1 cellular context compared by ENCODE assay signal in genomic region chr11:113875414-113876073, GRCh38.
TF ChIP-seq lines count a peak whose summit lies in the region.

A gene with protein sequence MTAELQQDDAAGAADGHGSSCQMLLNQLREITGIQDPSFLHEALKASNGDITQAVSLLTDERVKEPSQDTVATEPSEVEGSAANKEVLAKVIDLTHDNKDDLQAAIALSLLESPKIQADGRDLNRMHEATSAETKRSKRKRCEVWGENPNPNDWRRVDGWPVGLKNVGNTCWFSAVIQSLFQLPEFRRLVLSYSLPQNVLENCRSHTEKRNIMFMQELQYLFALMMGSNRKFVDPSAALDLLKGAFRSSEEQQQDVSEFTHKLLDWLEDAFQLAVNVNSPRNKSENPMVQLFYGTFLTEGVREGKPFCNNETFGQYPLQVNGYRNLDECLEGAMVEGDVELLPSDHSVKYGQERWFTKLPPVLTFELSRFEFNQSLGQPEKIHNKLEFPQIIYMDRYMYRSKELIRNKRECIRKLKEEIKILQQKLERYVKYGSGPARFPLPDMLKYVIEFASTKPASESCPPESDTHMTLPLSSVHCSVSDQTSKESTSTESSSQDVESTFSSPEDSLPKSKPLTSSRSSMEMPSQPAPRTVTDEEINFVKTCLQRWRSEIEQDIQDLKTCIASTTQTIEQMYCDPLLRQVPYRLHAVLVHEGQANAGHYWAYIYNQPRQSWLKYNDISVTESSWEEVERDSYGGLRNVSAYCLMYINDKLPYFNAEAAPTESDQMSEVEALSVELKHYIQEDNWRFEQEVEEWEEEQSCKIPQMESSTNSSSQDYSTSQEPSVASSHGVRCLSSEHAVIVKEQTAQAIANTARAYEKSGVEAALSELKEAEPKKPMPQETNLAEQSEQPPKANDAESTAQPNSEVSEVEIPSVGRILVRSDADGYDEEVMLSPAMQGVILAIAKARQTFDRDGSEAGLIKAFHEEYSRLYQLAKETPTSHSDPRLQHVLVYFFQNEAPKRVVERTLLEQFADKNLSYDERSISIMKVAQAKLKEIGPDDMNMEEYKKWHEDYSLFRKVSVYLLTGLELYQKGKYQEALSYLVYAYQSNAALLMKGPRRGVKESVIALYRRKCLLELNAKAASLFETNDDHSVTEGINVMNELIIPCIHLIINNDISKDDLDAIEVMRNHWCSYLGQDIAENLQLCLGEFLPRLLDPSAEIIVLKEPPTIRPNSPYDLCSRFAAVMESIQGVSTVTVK (minus strand): TSS chr11:113875572. CDS start chr11:113875501, 71 bp downstream.

TF ChIP-seq in HepG2, 621 proteins besides CTCF, POLR2A, EP300 and RAD21 (continued from another document and continues in another):
- TF ChIP-seq LRRFIP1 (CRISPR knock-in tag; conservative IDR thresholded peaks at IDR 0.05) (no peak), ZMYM2 (CRISPR knock-in tag; IDR thresholded peaks at IDR 0.05) (no peak), NCOA2 (CRISPR knock-in tag; IDR thresholded peaks at IDR 0.05) (0 out of 2 replicates have a peak, but pooled peaks have one; percentile 19), ZNF546 (CRISPR knock-in tag; conservative IDR thresholded peaks at IDR 0.05) (no peak), ZFP91 (CRISPR knock-in tag; IDR thresholded peaks at IDR 0.05; ENCODE audit: borderline replicate concordance) (peak; percentile 63), HNRNPH1 (optimal IDR thresholded peaks at IDR 0.05; ENCODE audit: low read depth, low read length) (no peak), HDAC6 (IDR thresholded peaks at IDR 0.05; ENCODE audit: low read depth, low read length) (no peak), ZNF674 (CRISPR knock-in tag; IDR thresholded peaks at IDR 0.05; ENCODE audit: low read depth) (no peak), ZNF792 (CRISPR knock-in tag; IDR thresholded peaks at IDR 0.05) (peak; percentile 51; the same call in 1 of the 2 replicates), TFAP4 (IDR thresholded peaks at IDR 0.05; ENCODE audit: borderline replicate concordance, low read depth) (peak; percentile 86; the same call in 1 of the 2 replicates), GATA4 (IDR thresholded peaks at IDR 0.05; ENCODE audit: borderline replicate concordance, low read depth) (peak; percentile 77; the same call in 1 of the 2 replicates), ZFP36L1 (CRISPR knock-in tag; IDR thresholded peaks at IDR 0.05) (0 out of 2 replicates have a peak, but pooled peaks have one; percentile 48), TARDBP (CRISPR knock-in tag; IDR thresholded peaks at IDR 0.05) (peak; percentile 46; the same call in 1 of the 2 replicates), UBTF (CRISPR knock-in tag; IDR thresholded peaks at IDR 0.05) (peak; percentile 40; the same call in 1 of the 2 replicates), KAT2B (IDR thresholded peaks at IDR 0.05; ENCODE audit: borderline replicate concordance, low read depth, low read length) (no peak), TEAD3 (CRISPR knock-in tag; optimal IDR thresholded peaks at IDR 0.05; ENCODE audit: borderline replicate concordance) (peak; percentile 76), ZNF572 (CRISPR knock-in tag; IDR thresholded peaks at IDR 0.05) (no peak), GABPA (IDR thresholded peaks at IDR 0.05; ENCODE audit: low read depth, low read length) (no peak), GABPA (CRISPR knock-in tag; IDR thresholded peaks at IDR 0.05; ENCODE audit: low read depth) (no peak), MTERF4 (CRISPR knock-in tag; IDR thresholded peaks at IDR 0.05) (peak; percentile 83; the same call in 1 of the 2 replicates), GATAD2A (CRISPR knock-in tag; IDR thresholded peaks at IDR 0.05) (peak; percentile 23; the same call in 1 of the 2 replicates), HOXA5 (CRISPR knock-in tag; IDR thresholded peaks at IDR 0.05) (peak; percentile 65; the same call in 1 of the 2 replicates), ZNF652 (CRISPR knock-in tag; IDR thresholded peaks at IDR 0.05; ENCODE audit: borderline replicate concordance, low read depth) (no peak), ZGPAT (CRISPR knock-in tag; IDR thresholded peaks at IDR 0.05) (peak; percentile 76), NONO (IDR thresholded peaks at IDR 0.05) (no peak), NONO (CRISPR knock-in tag; conservative IDR thresholded peaks at IDR 0.05) (peak; percentile 48; the same call in 1 of the 2 replicates), ZNF510 (CRISPR knock-in tag; IDR thresholded peaks at IDR 0.05; ENCODE audit: low read depth) (0 out of 2 replicates have a peak, but pooled peaks have one; percentile 38), SNAI1 (CRISPR knock-in tag; IDR thresholded peaks at IDR 0.05; ENCODE audit: borderline replicate concordance) (no peak), ZNF264 (CRISPR knock-in tag; IDR thresholded peaks at IDR 0.05) (0 out of 2 replicates have a peak, but pooled peaks have one; percentile 40), SALL1 (CRISPR knock-in tag; IDR thresholded peaks at IDR 0.05) (peak; percentile 66; the same call in 1 of the 2 replicates), MXI1 (IDR thresholded peaks at IDR 0.05; ENCODE audit: borderline replicate concordance, low read depth, low read length) (peak; percentile 61; the same call in 1 of the 3 replicates), BCL6 (CRISPR knock-in tag; IDR thresholded peaks at IDR 0.05) (peak; percentile 45; the same call in 1 of the 2 replicates), MLX (CRISPR knock-in tag; IDR thresholded peaks at IDR 0.05) (peak; percentile 98), TCF12 (IDR thresholded peaks at IDR 0.05) (no peak), TCF12 (CRISPR knock-in tag; IDR thresholded peaks at IDR 0.05) (0 out of 2 replicates have a peak, but pooled peaks have one; percentile 74), RCOR2 (CRISPR knock-in tag; IDR thresholded peaks at IDR 0.05) (0 out of 2 replicates have a peak, but pooled peaks have one; percentile 24), CSRNP1 (CRISPR knock-in tag; IDR thresholded peaks at IDR 0.05) (peak; percentile 73; the same call in 1 of the 2 replicates), ZNF362 (CRISPR knock-in tag; IDR thresholded peaks at IDR 0.05; ENCODE audit: borderline replicate concordance) (no peak)
- TF ChIP-seq, protein P1, sequence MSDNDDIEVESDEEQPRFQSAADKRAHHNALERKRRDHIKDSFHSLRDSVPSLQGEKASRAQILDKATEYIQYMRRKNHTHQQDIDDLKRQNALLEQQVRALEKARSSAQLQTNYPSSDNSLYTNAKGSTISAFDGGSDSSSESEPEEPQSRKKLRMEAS (IDR thresholded peaks at IDR 0.05), result peak; percentile 71
- TF ChIP-seq, protein P2, sequence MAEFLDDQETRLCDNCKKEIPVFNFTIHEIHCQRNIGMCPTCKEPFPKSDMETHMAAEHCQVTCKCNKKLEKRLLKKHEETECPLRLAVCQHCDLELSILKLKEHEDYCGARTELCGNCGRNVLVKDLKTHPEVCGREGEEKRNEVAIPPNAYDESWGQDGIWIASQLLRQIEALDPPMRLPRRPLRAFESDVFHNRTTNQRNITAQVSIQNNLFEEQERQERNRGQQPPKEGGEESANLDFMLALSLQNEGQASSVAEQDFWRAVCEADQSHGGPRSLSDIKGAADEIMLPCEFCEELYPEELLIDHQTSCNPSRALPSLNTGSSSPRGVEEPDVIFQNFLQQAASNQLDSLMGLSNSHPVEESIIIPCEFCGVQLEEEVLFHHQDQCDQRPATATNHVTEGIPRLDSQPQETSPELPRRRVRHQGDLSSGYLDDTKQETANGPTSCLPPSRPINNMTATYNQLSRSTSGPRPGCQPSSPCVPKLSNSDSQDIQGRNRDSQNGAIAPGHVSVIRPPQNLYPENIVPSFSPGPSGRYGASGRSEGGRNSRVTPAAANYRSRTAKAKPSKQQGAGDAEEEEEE (CRISPR knock-in tag; IDR thresholded peaks at IDR 0.05; ENCODE audit: borderline replicate concordance), result no peak
